1 cellular context compared by ENCODE assay signal in the genomic region with DNA sequence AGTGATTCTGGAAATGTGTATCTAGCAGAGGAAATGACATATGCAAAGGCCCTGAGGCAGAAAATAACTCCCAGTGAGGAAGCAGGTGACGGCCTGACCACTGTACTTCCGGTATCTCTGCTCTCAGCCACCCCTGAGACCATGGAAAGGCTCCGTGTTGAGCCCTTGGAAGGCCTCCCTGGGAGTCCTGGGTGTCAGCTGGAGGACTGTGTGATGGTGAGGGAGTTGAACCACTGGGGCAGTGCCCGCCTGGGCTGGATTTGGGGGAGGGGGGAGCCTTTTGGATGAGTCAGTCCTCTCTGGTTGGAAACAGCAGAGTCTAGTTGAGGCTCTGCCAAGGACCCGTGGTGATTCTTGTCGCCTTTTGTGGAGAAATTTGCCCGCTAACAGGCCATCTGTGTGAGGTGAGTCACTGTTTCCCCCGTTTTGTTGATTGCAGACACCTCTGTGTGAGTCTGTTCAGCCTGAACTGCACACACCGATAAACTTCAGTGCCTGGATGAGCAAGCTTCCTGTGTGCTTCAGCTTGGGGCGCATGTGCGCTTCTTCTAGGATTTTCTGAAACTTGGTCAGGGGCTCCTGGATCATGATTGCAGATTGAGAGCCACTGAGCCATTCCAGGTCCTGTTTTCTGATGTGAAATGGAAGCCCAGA.
TF ChIP-seq lines count a peak whose summit lies in the region.

No MANE protein-coding gene starts in this region.

TF ChIP-seq in K562, 482 proteins besides CTCF, POLR2A, EP300 and RAD21 (continued from another document and continues in another):
- TF ChIP-seq ZBTB40 (IDR thresholded peaks at IDR 0.05) (peak; percentile 62), ZBTB40 (CRISPR knock-in tag; IDR thresholded peaks at IDR 0.05) (no peak), TCF7 (IDR thresholded peaks at IDR 0.05; ENCODE audit: borderline replicate concordance) (no peak), FOS (IDR thresholded peaks at IDR 0.05; ENCODE audit: extremely low read depth, insufficient read length) (peak; percentile 50), ZNF41 (CRISPR knock-in tag; conservative IDR thresholded peaks at IDR 0.05) (no peak), POLR2AphosphoS2 (IDR thresholded peaks at IDR 0.05; ENCODE audit: low read length) (no peak), SIRT6 (IDR thresholded peaks at IDR 0.05; ENCODE audit: low read depth, low read length) (no peak), ZNF785 (CRISPR knock-in tag; IDR thresholded peaks at IDR 0.05) (no peak), ZNF444 (CRISPR knock-in tag; IDR thresholded peaks at IDR 0.05) (no peak), ZNF282 (CRISPR knock-in tag; IDR thresholded peaks at IDR 0.05) (no peak), HMG20B (CRISPR knock-in tag; IDR thresholded peaks at IDR 0.05) (no peak), ZNF707 (CRISPR knock-in tag; conservative IDR thresholded peaks at IDR 0.05) (no peak), EP400 (IDR thresholded peaks at IDR 0.05) (peak; percentile 42), ETS2 (tag; IDR thresholded peaks at IDR 0.05; ENCODE audit: borderline replicate concordance, poor library complexity, severe bottlenecking) (no peak), ZNF586 (CRISPR knock-in tag; conservative IDR thresholded peaks at IDR 0.05) (no peak), SNIP1 (IDR thresholded peaks at IDR 0.05; ENCODE audit: low read depth) (no peak), BRF2 (IDR thresholded peaks at IDR 0.05; ENCODE audit: borderline replicate concordance, insufficient read depth, insufficient read length) (no peak), ZNF780A (CRISPR knock-in tag; IDR thresholded peaks at IDR 0.05) (no peak), HDAC8 (tag; IDR thresholded peaks at IDR 0.05) (no peak), ARNT (IDR thresholded peaks at IDR 0.05) (no peak), PKNOX1 (IDR thresholded peaks at IDR 0.05) (no peak), ZNF121 (CRISPR knock-in tag; conservative IDR thresholded peaks at IDR 0.05) (no peak), MAFF (IDR thresholded peaks at IDR 0.05; ENCODE audit: low read length) (no peak), GTF2A2 (tag; IDR thresholded peaks at IDR 0.05) (no peak), SRSF3 (IDR thresholded peaks at IDR 0.05; ENCODE audit: insufficient read depth, low read length) (no peak), ZFP1 (CRISPR knock-in tag; IDR thresholded peaks at IDR 0.05) (no peak), RBM14 (IDR thresholded peaks at IDR 0.05; ENCODE audit: borderline replicate concordance, insufficient read depth, low read depth, low read length) (no peak), RB1 (IDR thresholded peaks at IDR 0.05; ENCODE audit: low read depth) (no peak), NUFIP1 (IDR thresholded peaks at IDR 0.05; ENCODE audit: partially characterized antibody) (no peak), PHB2 (IDR thresholded peaks at IDR 0.05; ENCODE audit: low read depth) (no peak), ZNF431 (CRISPR knock-in tag; IDR thresholded peaks at IDR 0.05) (no peak)
- TF ChIP-seq, protein P1, sequence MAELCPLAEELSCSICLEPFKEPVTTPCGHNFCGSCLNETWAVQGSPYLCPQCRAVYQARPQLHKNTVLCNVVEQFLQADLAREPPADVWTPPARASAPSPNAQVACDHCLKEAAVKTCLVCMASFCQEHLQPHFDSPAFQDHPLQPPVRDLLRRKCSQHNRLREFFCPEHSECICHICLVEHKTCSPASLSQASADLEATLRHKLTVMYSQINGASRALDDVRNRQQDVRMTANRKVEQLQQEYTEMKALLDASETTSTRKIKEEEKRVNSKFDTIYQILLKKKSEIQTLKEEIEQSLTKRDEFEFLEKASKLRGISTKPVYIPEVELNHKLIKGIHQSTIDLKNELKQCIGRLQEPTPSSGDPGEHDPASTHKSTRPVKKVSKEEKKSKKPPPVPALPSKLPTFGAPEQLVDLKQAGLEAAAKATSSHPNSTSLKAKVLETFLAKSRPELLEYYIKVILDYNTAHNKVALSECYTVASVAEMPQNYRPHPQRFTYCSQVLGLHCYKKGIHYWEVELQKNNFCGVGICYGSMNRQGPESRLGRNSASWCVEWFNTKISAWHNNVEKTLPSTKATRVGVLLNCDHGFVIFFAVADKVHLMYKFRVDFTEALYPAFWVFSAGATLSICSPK (IDR thresholded peaks at IDR 0.05; ENCODE audit: borderline replicate concordance), result no peak
- TF ChIP-seq, protein P2, sequence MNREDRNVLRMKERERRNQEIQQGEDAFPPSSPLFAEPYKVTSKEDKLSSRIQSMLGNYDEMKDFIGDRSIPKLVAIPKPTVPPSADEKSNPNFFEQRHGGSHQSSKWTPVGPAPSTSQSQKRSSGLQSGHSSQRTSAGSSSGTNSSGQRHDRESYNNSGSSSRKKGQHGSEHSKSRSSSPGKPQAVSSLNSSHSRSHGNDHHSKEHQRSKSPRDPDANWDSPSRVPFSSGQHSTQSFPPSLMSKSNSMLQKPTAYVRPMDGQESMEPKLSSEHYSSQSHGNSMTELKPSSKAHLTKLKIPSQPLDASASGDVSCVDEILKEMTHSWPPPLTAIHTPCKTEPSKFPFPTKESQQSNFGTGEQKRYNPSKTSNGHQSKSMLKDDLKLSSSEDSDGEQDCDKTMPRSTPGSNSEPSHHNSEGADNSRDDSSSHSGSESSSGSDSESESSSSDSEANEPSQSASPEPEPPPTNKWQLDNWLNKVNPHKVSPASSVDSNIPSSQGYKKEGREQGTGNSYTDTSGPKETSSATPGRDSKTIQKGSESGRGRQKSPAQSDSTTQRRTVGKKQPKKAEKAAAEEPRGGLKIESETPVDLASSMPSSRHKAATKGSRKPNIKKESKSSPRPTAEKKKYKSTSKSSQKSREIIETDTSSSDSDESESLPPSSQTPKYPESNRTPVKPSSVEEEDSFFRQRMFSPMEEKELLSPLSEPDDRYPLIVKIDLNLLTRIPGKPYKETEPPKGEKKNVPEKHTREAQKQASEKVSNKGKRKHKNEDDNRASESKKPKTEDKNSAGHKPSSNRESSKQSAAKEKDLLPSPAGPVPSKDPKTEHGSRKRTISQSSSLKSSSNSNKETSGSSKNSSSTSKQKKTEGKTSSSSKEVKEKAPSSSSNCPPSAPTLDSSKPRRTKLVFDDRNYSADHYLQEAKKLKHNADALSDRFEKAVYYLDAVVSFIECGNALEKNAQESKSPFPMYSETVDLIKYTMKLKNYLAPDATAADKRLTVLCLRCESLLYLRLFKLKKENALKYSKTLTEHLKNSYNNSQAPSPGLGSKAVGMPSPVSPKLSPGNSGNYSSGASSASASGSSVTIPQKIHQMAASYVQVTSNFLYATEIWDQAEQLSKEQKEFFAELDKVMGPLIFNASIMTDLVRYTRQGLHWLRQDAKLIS (CRISPR knock-in tag; IDR thresholded peaks at IDR 0.05), result no peak
- TF ChIP-seq, protein P3, sequence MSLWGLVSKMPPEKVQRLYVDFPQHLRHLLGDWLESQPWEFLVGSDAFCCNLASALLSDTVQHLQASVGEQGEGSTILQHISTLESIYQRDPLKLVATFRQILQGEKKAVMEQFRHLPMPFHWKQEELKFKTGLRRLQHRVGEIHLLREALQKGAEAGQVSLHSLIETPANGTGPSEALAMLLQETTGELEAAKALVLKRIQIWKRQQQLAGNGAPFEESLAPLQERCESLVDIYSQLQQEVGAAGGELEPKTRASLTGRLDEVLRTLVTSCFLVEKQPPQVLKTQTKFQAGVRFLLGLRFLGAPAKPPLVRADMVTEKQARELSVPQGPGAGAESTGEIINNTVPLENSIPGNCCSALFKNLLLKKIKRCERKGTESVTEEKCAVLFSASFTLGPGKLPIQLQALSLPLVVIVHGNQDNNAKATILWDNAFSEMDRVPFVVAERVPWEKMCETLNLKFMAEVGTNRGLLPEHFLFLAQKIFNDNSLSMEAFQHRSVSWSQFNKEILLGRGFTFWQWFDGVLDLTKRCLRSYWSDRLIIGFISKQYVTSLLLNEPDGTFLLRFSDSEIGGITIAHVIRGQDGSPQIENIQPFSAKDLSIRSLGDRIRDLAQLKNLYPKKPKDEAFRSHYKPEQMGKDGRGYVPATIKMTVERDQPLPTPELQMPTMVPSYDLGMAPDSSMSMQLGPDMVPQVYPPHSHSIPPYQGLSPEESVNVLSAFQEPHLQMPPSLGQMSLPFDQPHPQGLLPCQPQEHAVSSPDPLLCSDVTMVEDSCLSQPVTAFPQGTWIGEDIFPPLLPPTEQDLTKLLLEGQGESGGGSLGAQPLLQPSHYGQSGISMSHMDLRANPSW (CRISPR knock-in tag; IDR thresholded peaks at IDR 0.05), result no peak
- TF ChIP-seq, protein P4, sequence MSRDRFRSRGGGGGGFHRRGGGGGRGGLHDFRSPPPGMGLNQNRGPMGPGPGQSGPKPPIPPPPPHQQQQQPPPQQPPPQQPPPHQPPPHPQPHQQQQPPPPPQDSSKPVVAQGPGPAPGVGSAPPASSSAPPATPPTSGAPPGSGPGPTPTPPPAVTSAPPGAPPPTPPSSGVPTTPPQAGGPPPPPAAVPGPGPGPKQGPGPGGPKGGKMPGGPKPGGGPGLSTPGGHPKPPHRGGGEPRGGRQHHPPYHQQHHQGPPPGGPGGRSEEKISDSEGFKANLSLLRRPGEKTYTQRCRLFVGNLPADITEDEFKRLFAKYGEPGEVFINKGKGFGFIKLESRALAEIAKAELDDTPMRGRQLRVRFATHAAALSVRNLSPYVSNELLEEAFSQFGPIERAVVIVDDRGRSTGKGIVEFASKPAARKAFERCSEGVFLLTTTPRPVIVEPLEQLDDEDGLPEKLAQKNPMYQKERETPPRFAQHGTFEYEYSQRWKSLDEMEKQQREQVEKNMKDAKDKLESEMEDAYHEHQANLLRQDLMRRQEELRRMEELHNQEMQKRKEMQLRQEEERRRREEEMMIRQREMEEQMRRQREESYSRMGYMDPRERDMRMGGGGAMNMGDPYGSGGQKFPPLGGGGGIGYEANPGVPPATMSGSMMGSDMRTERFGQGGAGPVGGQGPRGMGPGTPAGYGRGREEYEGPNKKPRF (IDR thresholded peaks at IDR 0.05; ENCODE audit: low read depth, low read length), result no peak
